Comparison of ENCODE assay signal across 11 cellular contexts in the genomic region with DNA sequence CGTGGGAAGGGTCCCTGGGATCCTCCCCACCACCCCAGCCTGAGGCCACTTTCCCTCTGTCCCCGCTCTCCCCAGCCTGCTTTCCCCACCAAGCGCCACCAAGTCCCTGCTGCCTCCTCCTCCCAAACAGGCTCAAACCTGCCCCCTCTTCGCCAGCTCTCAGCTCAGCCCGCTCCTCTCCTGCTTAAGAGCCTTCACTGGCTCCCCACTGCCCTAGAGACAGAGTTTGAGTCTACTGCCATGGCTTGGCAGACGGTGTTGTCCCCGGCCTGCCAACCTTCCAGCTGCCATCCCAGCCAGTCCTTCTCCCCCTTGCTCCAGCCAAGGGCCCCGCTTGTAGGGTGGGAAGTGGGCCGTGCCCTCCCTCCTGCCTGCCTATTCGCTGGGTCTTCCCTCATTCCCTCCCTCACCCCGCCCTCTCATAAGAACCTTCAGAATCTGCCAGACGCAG. TPM values are rescaled to one million over a fixed set of nuclear protein-coding genes. Genes with fewer than 3 reads are reported as not detected.
DNase-seq lines count a peak whose midpoint lies in the region; ATAC-seq, FAIRE-seq and TF ChIP-seq lines count a peak whose summit lies in the region.
"Had no signal": no experiment of that assay in that cellular context is flagged by ENCODE, and none has a peak within 500 bp of the region (broad histone marks: within the 10 kb centered on the region; RNA-seq: fewer than 3 reads in every experiment).

No MANE protein-coding gene starts in this region.

- POLR2A ChIA-PET in activated CD8-positive, alpha-beta T cell treated with anti-CD3 and anti-CD28 coated beads for 36 hours (lab: Charles Lee): interaction anchor here (1.0 to 13.3 kb wide), 3 partner anchors 13 to 87 kb away, joined by 3 to 257 read pairs (median 23); no protein-coding TSS in a partner anchor

- H2AFZ ChIP-seq in MM.1S (ENCODE audit: low read length): no peak overlapping the region

- no peak for TF ChIP-seq CTCF in activated CD8-positive, alpha-beta T cell treated with anti-CD3 and anti-CD28 coated beads for 36 hours (IDR thresholded peaks at IDR 0.05)
- TF ChIP-seq CTCF in kidney (IDR thresholded peaks at IDR 0.05; ENCODE audit: borderline replicate concordance, extremely low read depth, insufficient read depth) (no peak), MM.1S (IDR thresholded peaks at IDR 0.05; ENCODE audit: low read length) (no peak)

- no peaks in the 10 kb centered on the region for H3K9me2 ChIP-seq in MM.1S (replicated peaks; ENCODE audit: insufficient read depth, low read length)

- H3K4me2 ChIP-seq in MM.1S (ENCODE audit: low read depth, low read length): no peak overlapping the region

- no peaks in the 10 kb centered on the region for H3K27me3 ChIP-seq in MM.1S (replicated peaks; ENCODE audit: insufficient read depth, low read length)
- H3K27me3 ChIP-seq: SJSA1 had no signal

- no peaks in the 10 kb centered on the region for H3K9me3 Mint-ChIP-seq in activated CD8-positive, alpha-beta T cell treated with anti-CD3 and anti-CD28 coated beads for 36 hours
- H3K9me3 Mint-ChIP-seq in stimulated activated effector memory CD8-positive, alpha-beta T cell treated with anti-CD3 and anti-CD28 coated beads, Interleukin-12 subunit alpha, Interleukin-12 subunit beta, amount 100 ng/mL, for 72 hours: no peaks in the 10 kb centered on the region

- peaks cover 81% of the 10 kb centered on the region for H3K4me1 Mint-ChIP-seq in activated CD8-positive, alpha-beta T cell treated with anti-CD3 and anti-CD28 coated beads for 36 hours (ENCODE audit: low read depth)
- H3K4me1 Mint-ChIP-seq in stimulated activated effector memory CD8-positive, alpha-beta T cell treated with anti-CD3 and anti-CD28 coated beads, Interleukin-12 subunit alpha, Interleukin-12 subunit beta, amount 100 ng/mL, for 72 hours: peaks cover 87% of the 10 kb centered on the region

- H3K4me3 Mint-ChIP-seq in activated CD8-positive, alpha-beta T cell treated with anti-CD3 and anti-CD28 coated beads for 36 hours: no peak overlapping the region
- no peak overlapping the region for H3K4me3 Mint-ChIP-seq in stimulated activated effector memory CD8-positive, alpha-beta T cell treated with anti-CD3 and anti-CD28 coated beads, Interleukin-12 subunit alpha, Interleukin-12 subunit beta, amount 100 ng/mL, for 72 hours

- CTCF ChIA-PET in activated CD8-positive, alpha-beta T cell treated with anti-CD3 and anti-CD28 coated beads for 36 hours (lab: Charles Lee): no interaction called here

- intact Hi-C loops in activated CD8-positive, alpha-beta T cell treated with anti-CD3 and anti-CD28 coated beads for 36 hours (cut with micrococcal nuclease): no loop called here
- intact Hi-C loops in kidney (cut with DNase I): loop anchor here (10.0 kb wide), 1 partner anchor 80 kb away; no protein-coding TSS in a partner anchor

- H4K20me1 ChIP-seq in MM.1S (ENCODE audit: insufficient read depth, low read length): no peaks in the 10 kb centered on the region

- no peak for FAIRE-seq in kidney (lab: Jason Lieb, UNC)

- no peaks in the 10 kb centered on the region for H3K36me3 ChIP-seq in kidney (ENCODE audit: control insufficient read depth in 1 of 2, insufficient read depth in 2 of 2, low read length in 2 of 2)
- H3K36me3 ChIP-seq in MM.1S (replicated peaks; ENCODE audit: insufficient read depth, low read length): no peaks in the 10 kb centered on the region
- H3K36me3 ChIP-seq: SJSA1 had no signal

- no peak overlapping the region for H3K4me3 ChIP-seq in kidney (ENCODE audit: low read length in 2 of 2)
- no peak overlapping the region for H3K4me3 ChIP-seq in MM.1S (ENCODE audit: low read length)
- H3K4me3 ChIP-seq: SJSA1 had no signal

- H3K36me3 Mint-ChIP-seq in activated CD8-positive, alpha-beta T cell treated with anti-CD3 and anti-CD28 coated beads for 36 hours (ENCODE audit: low read depth): peaks cover 93% of the 10 kb centered on the region
- H3K36me3 Mint-ChIP-seq in stimulated activated effector memory CD8-positive, alpha-beta T cell treated with anti-CD3 and anti-CD28 coated beads, Interleukin-12 subunit alpha, Interleukin-12 subunit beta, amount 100 ng/mL, for 72 hours: peaks cover 100% of the 10 kb centered on the region

- H3K27ac ChIP-seq in kidney (ENCODE audit: low read depth in 2 of 2, low read length in 2 of 2) (peak overlapping the region in 1 of 2 donors; percentile 28), MM.1S (ENCODE audit: low read length) (no peak overlapping the region)
- H3K27ac ChIP-seq: 22Rv1, SJSA1 had no signal

- H3K4me1 ChIP-seq in kidney (ENCODE audit: control insufficient read depth in 1 of 2, insufficient read depth in 1 of 2, low read depth in 1 of 2, low read length in 2 of 2) (peaks cover 0 to 14% of the 10 kb centered on the region in 2 donors), MM.1S (ENCODE audit: low read length) (no peaks in the 10 kb centered on the region)

- no peaks in the 10 kb centered on the region for H3K9me3 ChIP-seq in kidney (ENCODE audit: control insufficient read depth in 1 of 2, low read length in 2 of 2)
- H3K9me3 ChIP-seq in MM.1S (replicated peaks; ENCODE audit: insufficient read depth, low read length): no peaks in the 10 kb centered on the region
- H3K9me3 ChIP-seq: SJSA1 had no signal

- H3K27ac Mint-ChIP-seq in activated CD8-positive, alpha-beta T cell treated with anti-CD3 and anti-CD28 coated beads for 36 hours: peak overlapping the region; percentile 93
- H3K27ac Mint-ChIP-seq in stimulated activated effector memory CD8-positive, alpha-beta T cell treated with anti-CD3 and anti-CD28 coated beads, Interleukin-12 subunit alpha, Interleukin-12 subunit beta, amount 100 ng/mL, for 72 hours: peak overlapping the region; percentile 77

- H3K27me3 Mint-ChIP-seq in activated CD8-positive, alpha-beta T cell treated with anti-CD3 and anti-CD28 coated beads for 36 hours: no peaks in the 10 kb centered on the region

- DNase-seq in NCI-H524 (lab: John Stamatoyannopoulos, UW) (peak; percentile 28 to 34), NCI-H524 treated with DMSO at 0.1 percent for 48 hours (lab: John Stamatoyannopoulos, UW) (no peak), kidney (peak; percentile 59), mesenteric fat pad (ENCODE audit: low spot score) (no peak), MM.1S (no peak)
- DNase-seq in activated CD8-positive, alpha-beta T cell treated with anti-CD3 and anti-CD28 coated beads for 36 hours: no peak
- DNase-seq in stimulated activated effector memory CD8-positive, alpha-beta T cell treated with anti-CD3 and anti-CD28 coated beads, Interleukin-12 subunit alpha, Interleukin-12 subunit beta, amount 100 ng/mL, for 72 hours (ENCODE audit: low spot score in 2 of 2): no peak
- DNase-seq: NCI-H1436 had no signal

- no peak overlapping the region for H3K9ac ChIP-seq in kidney (ENCODE audit: low read length in 2 of 2)
- no peak overlapping the region for H3K9ac ChIP-seq in MM.1S (ENCODE audit: low read length)

- no peaks in the 10 kb centered on the region for H3K79me2 ChIP-seq in MM.1S (ENCODE audit: low read length)

- H3F3A ChIP-seq in MM.1S (ENCODE audit: insufficient read depth, low read length): no peaks in the 10 kb centered on the region

- ATAC-seq in activated CD8-positive, alpha-beta T cell treated with anti-CD3 and anti-CD28 coated beads for 36 hours: no peak
- no peak for ATAC-seq in stimulated activated effector memory CD8-positive, alpha-beta T cell treated with anti-CD3 and anti-CD28 coated beads, Interleukin-12 subunit alpha, Interleukin-12 subunit beta, amount 100 ng/mL, for 72 hours
- ATAC-seq in GM19467 (IDR thresholded peaks at IDR 0.05; ENCODE audit: unreplicated experiment): no peak

RNA-seq across cellular contexts. Expression of a gene that starts 11.1 kb away (rescaled TPM):
- 100 to 1,000 TPM; 236 to 245 TPM for total RNA-seq in activated CD8-positive, alpha-beta T cell treated with anti-CD3 and anti-CD28 coated beads for 36 hours
- 115 TPM for total RNA-seq in kidney
- polyA plus RNA-seq in kidney (ENCODE audit: insufficient read depth, low read depth, low replicate concordance): 13.8 TPM
- 85.8 TPM for total RNA-seq in mesenteric fat pad

RNA-seq across cellular contexts. Expression of a gene that starts 56.3 kb away (rescaled TPM):
- 100 to 1,000 TPM; 150 to 156 TPM for total RNA-seq in activated CD8-positive, alpha-beta T cell treated with anti-CD3 and anti-CD28 coated beads for 36 hours
- total RNA-seq in kidney: 72.1 TPM
- polyA plus RNA-seq in kidney (ENCODE audit: insufficient read depth, low read depth, low replicate concordance): 145 TPM
- 39.6 TPM for total RNA-seq in mesenteric fat pad

Comparison
In these comparisons a context has a peak if more than half of its experiments do, and no peak if none do; other contexts are left out.
1. DNase-seq: peak in NCI-H524 (2 of 2) and kidney (single experiment); none in NCI-H524 treated with DMSO at 0.1 percent for 48 hours (single experiment), activated CD8-positive, alpha-beta T cell treated with anti-CD3 and anti-CD28 coated beads for 36 hours (single experiment), stimulated activated effector memory CD8-positive, alpha-beta T cell treated with anti-CD3 and anti-CD28 coated beads, Interleukin-12 subunit alpha, Interleukin-12 subunit beta, amount 100 ng/mL, for 72 hours (0 of 2), mesenteric fat pad (single experiment) and MM.1S (single experiment).